8 cellular contexts compared by ENCODE assay signal in the genomic region with DNA sequence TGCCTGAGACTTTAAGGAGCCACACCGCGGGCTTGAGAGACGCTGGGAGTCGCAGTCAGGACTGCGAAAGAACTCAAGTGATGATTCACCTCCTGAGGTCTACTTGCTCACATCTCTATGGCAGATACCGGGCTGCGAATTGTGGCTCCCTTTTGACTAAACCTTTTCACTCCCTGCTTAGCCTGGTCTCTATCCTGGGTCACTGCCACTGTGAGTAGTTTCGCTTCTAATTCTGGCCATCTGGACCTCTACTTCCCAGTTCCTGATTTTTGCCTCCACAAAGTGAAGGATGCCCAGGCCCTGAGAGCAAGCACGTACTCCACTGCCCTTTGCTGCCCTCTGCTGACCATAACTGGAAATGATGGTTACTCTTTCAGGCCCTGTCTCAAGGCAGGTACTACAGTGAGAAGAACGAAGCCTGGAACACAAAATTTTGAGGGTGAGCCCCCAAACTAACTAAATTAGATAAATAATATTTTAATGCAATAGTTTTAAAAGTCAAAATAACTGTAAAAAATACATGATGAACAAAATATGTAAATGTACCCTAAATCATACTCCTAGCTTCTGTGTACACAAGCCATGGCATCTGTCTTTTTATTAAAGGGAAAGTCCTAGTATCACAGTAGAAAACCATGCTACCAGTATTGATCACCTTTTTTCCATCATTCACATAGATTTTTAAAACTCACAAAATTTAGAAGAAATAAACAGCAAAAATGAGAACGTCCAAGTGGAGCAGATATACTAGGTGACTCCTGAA. TPM values are rescaled to one million over a fixed set of nuclear protein-coding genes. Genes with fewer than 3 reads are reported as not detected.
DNase-seq lines count a peak whose midpoint lies in the region; FAIRE-seq and TF ChIP-seq lines count a peak whose summit lies in the region.

No MANE protein-coding gene starts in this region.

- H3K9me3 Mint-ChIP-seq in progenitor cell of endocrine pancreas (ENCODE audit: low read depth) = no peaks in the 10 kb centered on the region

- H3K79me2 ChIP-seq in MM.1S (ENCODE audit: low read length) = no peaks in the 10 kb centered on the region

- H4K20me1 ChIP-seq in MM.1S (ENCODE audit: insufficient read depth, low read length) = no peaks in the 10 kb centered on the region; the same call in 1 of the 2 replicates

- H3K4me3 Mint-ChIP-seq in progenitor cell of endocrine pancreas (ENCODE audit: low read depth) = no peak overlapping the region

- no peaks in the 10 kb centered on the region for H3K27me3 Mint-ChIP-seq in progenitor cell of endocrine pancreas

- H3K27me3 ChIP-seq in MM.1S (replicated peaks; ENCODE audit: insufficient read depth, low read length) (no peaks in the 10 kb centered on the region), adipocyte (replicated peaks; ENCODE audit: control insufficient read depth, insufficient read depth, low read length) (no peaks in the 10 kb centered on the region)

- intact Hi-C loops in cardiac septum (cut with DNase I) = loop anchor here (1.0 to 10.0 kb wide), 4 partner anchors 265 to 488 kb away; partner anchors contain the start of gene PDE5A

- H3K36me3 ChIP-seq in MM.1S (replicated peaks; ENCODE audit: insufficient read depth, low read length) (no peaks in the 10 kb centered on the region), adipocyte (ENCODE audit: control insufficient read depth, insufficient read depth, low read length, severe bottlenecking) (no peaks in the 10 kb centered on the region)

- H3K4me2 ChIP-seq in MM.1S (ENCODE audit: low read depth, low read length) = 0 out of 2 replicates have a peak overlapping the region, but pooled peaks have one; percentile 16

- TF ChIP-seq CTCF in GM10266 (IDR thresholded peaks at IDR 0.05; ENCODE audit: control insufficient read depth, insufficient read depth, low read depth, missing control alignments) (peak; percentile 84), MM.1S (IDR thresholded peaks at IDR 0.05; ENCODE audit: low read length) (peak; percentile 80), progenitor cell of endocrine pancreas (IDR thresholded peaks at IDR 0.05; ENCODE audit: unreplicated experiment) (peak; percentile 91)

- H3K4me1 Mint-ChIP-seq in progenitor cell of endocrine pancreas (ENCODE audit: low read depth) = peaks cover 9% of the 10 kb centered on the region

- no peaks in the 10 kb centered on the region for H3K9me2 ChIP-seq in MM.1S (replicated peaks; ENCODE audit: insufficient read depth, low read length)

- H3K4me1 ChIP-seq in MM.1S (ENCODE audit: low read length) (0 out of 2 replicates have a peak, but pooled peaks cover 2% of the 10 kb centered on the region), adipocyte (ENCODE audit: control insufficient read depth, insufficient read depth, low read length) (peaks cover 14% of the 10 kb centered on the region)

- H2AFZ ChIP-seq in MM.1S (ENCODE audit: low read length) = peak overlapping the region; percentile 21; the same call in 1 of the 2 replicates

- H3K9me3 ChIP-seq in MM.1S (replicated peaks; ENCODE audit: insufficient read depth, low read length) (no peaks in the 10 kb centered on the region), adipocyte (ENCODE audit: control insufficient read depth, low read length) (no peaks in the 10 kb centered on the region)

- H3K27ac Mint-ChIP-seq in progenitor cell of endocrine pancreas = no peak overlapping the region

- DNase-seq in GM10266 (ENCODE audit: extremely low spot score) (peak; percentile 43), HCEC 1CT (peak; percentile 72), MM.1S (peak; percentile 66), SW 1271 (lab: John Stamatoyannopoulos, UW) (peak; percentile 3 to 41), adipocyte (ENCODE audit: low read depth) (peak; percentile 94), cardiac septum (ENCODE audit: low spot score) (peak; percentile 81), progenitor cell of endocrine pancreas (ENCODE audit: low spot score, unreplicated experiment) (peak; percentile 80), urothelium cell line (ENCODE audit: low spot score) (peak; percentile 68)

- H3F3A ChIP-seq in MM.1S (ENCODE audit: insufficient read depth, low read length) = peaks cover 3% of the 10 kb centered on the region

- no peak overlapping the region for H3K27ac ChIP-seq in MM.1S (ENCODE audit: low read length)

- H3K9ac ChIP-seq in MM.1S (ENCODE audit: low read length) (no peak overlapping the region), adipocyte (ENCODE audit: low read length) (peak overlapping the region; percentile 63)

- no peak overlapping the region for H3K4me3 ChIP-seq in MM.1S (ENCODE audit: low read length)
- peak overlapping the region; percentile 77 for H3K4me3 ChIP-seq in adipocyte (ENCODE audit: low read length)

- peak; percentile 32 for FAIRE-seq in urothelium cell line (lab: Jason Lieb, UNC)

- no peaks in the 10 kb centered on the region for H3K36me3 Mint-ChIP-seq in progenitor cell of endocrine pancreas (ENCODE audit: insufficient read depth)

RNA-seq across cellular contexts. Expression of gene MAD2L1, which starts 16.7 kb away (rescaled TPM):
- total RNA-seq in cardiac septum = 1.9 TPM
- total RNA-seq in progenitor cell of endocrine pancreas = 28.1 and 32.5 TPM in 2 replicates

Comparison
In these comparisons a context has a peak if more than half of its experiments do, and no peak if none do; other contexts are left out.
1. DNase-seq: peak in every context shown above with its lines; median percentile 94 in adipocyte; 81 in cardiac septum; 80 in progenitor cell of endocrine pancreas; 72 in HCEC 1CT; 68 in urothelium cell line; 66 in MM.1S; 43 in GM10266; 22 in SW 1271.
2. RNA of gene MAD2L1, which starts 16.7 kb away (total RNA-seq): 28.1 to 32.5 TPM in progenitor cell of endocrine pancreas; 1.9 TPM in cardiac septum (single experiment); every median in the first group is over 10 times any median in the second.
3. Peak in every context shown above with its lines, with median percentiles within 50 percentile points of each other: CTCF ChIP-seq.